ENCODE assay signal across 23 cellular contexts in the genomic region with DNA sequence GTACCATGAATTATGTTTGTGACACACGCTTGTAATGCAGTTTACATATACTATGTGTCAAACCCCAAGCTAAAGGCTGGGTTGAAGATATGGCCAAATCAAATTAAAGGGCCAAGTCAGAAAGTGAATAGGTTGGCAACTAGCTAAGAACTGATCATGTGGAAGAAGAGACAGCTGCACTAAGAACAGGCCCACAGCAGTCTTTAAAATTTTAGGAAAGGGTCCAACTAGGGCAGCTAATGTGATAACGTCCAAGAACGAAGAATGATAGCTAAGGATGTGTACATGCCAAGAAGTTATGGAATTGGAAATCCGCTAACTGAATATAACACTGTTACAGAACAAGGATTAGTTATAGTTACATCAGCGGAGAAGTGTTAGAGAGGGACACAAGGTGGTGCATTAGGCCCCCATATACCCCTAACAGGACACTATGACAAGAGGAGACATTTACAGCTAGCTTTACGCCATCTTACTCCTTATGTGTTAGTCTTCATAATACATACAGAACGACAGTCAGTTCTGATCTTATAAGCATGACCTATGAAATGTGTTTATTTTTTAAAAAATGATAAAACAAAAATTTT. TPM values are rescaled to one million over a fixed set of nuclear protein-coding genes. Genes with fewer than 3 reads are reported as not detected.
DNase-seq lines count a peak whose midpoint lies in the region; ATAC-seq, FAIRE-seq and TF ChIP-seq lines count a peak whose summit lies in the region.
"Had no signal": no experiment of that assay in that cellular context is flagged by ENCODE, and none has a peak within 500 bp of the region (broad histone marks: within the 10 kb centered on the region; RNA-seq: fewer than 3 reads in every experiment).

No MANE protein-coding gene starts in this region.

- TF ChIP-seq CTCF in H1 (IDR thresholded peaks at IDR 0.05; ENCODE audit: control extremely low read depth in 1 of 3, insufficient read depth in 1 of 3, low read depth in 1 of 3, low read length in 3 of 3): peak in 1 of 3 experiments; percentile 7; a peak in 1 of 4 replicates

- no peak overlapping the region for H4K5ac ChIP-seq in H1 (ENCODE audit: insufficient read length, low read depth, low read length)

- no peaks in the 10 kb centered on the region for H3K23me2 ChIP-seq in H1 (ENCODE audit: low read depth, low read length)

- H3K14ac ChIP-seq in H1 (ENCODE audit: insufficient read length): no peak overlapping the region

- H3K4me2 ChIP-seq in GM23248 (ENCODE audit: unreplicated experiment) (no peak overlapping the region), H1 (ENCODE audit: insufficient read depth in 1 of 2, low read depth in 2 of 2, low read length in 2 of 2) (no peak overlapping the region)
- H3K4me2 ChIP-seq: BLaER1 had no signal

- no peak overlapping the region for H4K8ac ChIP-seq in H1 (ENCODE audit: extremely low read depth, insufficient read depth, low read length)

- H4K91ac ChIP-seq in H1 (replicated peaks; ENCODE audit: insufficient read length, low read length): no peak overlapping the region

- H3K9me3 ChIP-seq in GM23248 (ENCODE audit: low read depth): no peaks in the 10 kb centered on the region
- no peaks in the 10 kb centered on the region for H3K9me3 ChIP-seq in H1 (ENCODE audit: insufficient read depth in 2 of 2, low read depth in 1 of 2, low read length in 1 of 2)
- no peaks in the 10 kb centered on the region for H3K9me3 ChIP-seq in skeletal muscle tissue (ENCODE audit: control insufficient read depth in 3 of 3, low read length in 3 of 3)
- H3K9me3 ChIP-seq: BE2C, BLaER1 had no signal

- H3K23ac ChIP-seq in H1 (ENCODE audit: insufficient read length): no peak overlapping the region

- H2BK5ac ChIP-seq in H1 (ENCODE audit: low read depth, low read length): no peak overlapping the region

- no peak overlapping the region for H3K9ac ChIP-seq in GM23248
- no peak overlapping the region for H3K9ac ChIP-seq in H1 (replicated peaks in 1 of 4; ENCODE audit: extremely low read depth in 1 of 4, low read depth in 3 of 4, low read length in 3 of 4)
- H3K9ac ChIP-seq in skeletal muscle tissue (ENCODE audit: low read depth in 1 of 3, low read length in 3 of 3): no peak overlapping the region
- H3K9ac ChIP-seq: BLaER1 had no signal

- TF ChIP-seq POLR2A in H1 (IDR thresholded peaks at IDR 0.05; ENCODE audit: control extremely low read depth in 1 of 2, low read depth in 2 of 2, low read length in 2 of 2): no peak

- in situ Hi-C loops in GM23248 (cut with MboI): no loop called here

- POLR2A ChIA-PET in H1 (lab: Charles Lee; ENCODE audit: partially characterized antibody): no interaction called here

- no peak overlapping the region for H2AK5ac ChIP-seq in H1 (ENCODE audit: low read depth, low read length)

- no peak overlapping the region for H3K18ac ChIP-seq in H1 (ENCODE audit: extremely low read depth, low read length)

- no peak overlapping the region for H3K56ac ChIP-seq in H1 (replicated peaks; ENCODE audit: insufficient read length, low read depth, low read length)

- H3K4ac ChIP-seq in H1 (replicated peaks; ENCODE audit: insufficient read length, low read depth, low read length): no peak overlapping the region

- no peaks in the 10 kb centered on the region for H3F3A ChIP-seq in GM23248 (ENCODE audit: insufficient read depth)

- H3K79me2 ChIP-seq in GM23248 (ENCODE audit: insufficient read depth) (no peaks in the 10 kb centered on the region), H1 (ENCODE audit: control insufficient read depth in 1 of 2, insufficient read depth in 2 of 2, low read length in 2 of 2) (no peaks in the 10 kb centered on the region)

- no peak overlapping the region for H2BK120ac ChIP-seq in H1 (replicated peaks; ENCODE audit: low read depth, low read length)

- no peak overlapping the region for H2BK15ac ChIP-seq in H1 (ENCODE audit: low read length)

- H3K4me3 ChIP-seq in GM23248 (no peak overlapping the region), H1 (ENCODE audit: extremely low read depth in 1 of 4, insufficient read depth in 2 of 4, low read depth in 3 of 4, low read length in 4 of 4) (no peak overlapping the region), skeletal muscle tissue (ENCODE audit: low read length in 3 of 3) (no peak overlapping the region)
- H3K4me3 ChIP-seq: BLaER1 had no signal

- no peak for TF ChIP-seq EP300 in H1 (IDR thresholded peaks at IDR 0.05; ENCODE audit: borderline replicate concordance in 1 of 2, low read depth in 2 of 2, low read length in 2 of 2)

- no peaks in the 10 kb centered on the region; the same call in 1 of the 2 replicates for H3K27me3 ChIP-seq in GM23248 (replicated peaks; ENCODE audit: insufficient read depth)
- no peaks in the 10 kb centered on the region; a peak in 2 of 7 replicates for H3K27me3 ChIP-seq in H1 (replicated peaks in 1 of 4; ENCODE audit: control insufficient read depth in 3 of 4, extremely low read depth in 1 of 4, insufficient read depth in 3 of 4, low read length in 3 of 4)
- no peaks in the 10 kb centered on the region for H3K27me3 ChIP-seq in skeletal muscle tissue (ENCODE audit: control insufficient read depth in 3 of 3, insufficient read depth in 3 of 3, low read length in 3 of 3)
- H3K27me3 ChIP-seq: BE2C, BLaER1 had no signal

- H2BK20ac ChIP-seq in H1 (ENCODE audit: low read length): no peak overlapping the region

- peak; percentile 5 to 32; a peak in 1 of 4 replicates for TF ChIP-seq RAD21 in H1 (IDR thresholded peaks at IDR 0.05 in 1 of 2, conservative IDR thresholded peaks at IDR 0.05 in 1 of 2; ENCODE audit: low read depth in 2 of 2, low read length in 2 of 2)

- 90 to 92% methylated on average over 7 of the region's 7 CpGs for WGBS in GM23248 (ENCODE audit: low coverage in 1 of 2, low lambda C conversion rate in 2 of 2, missing lambda C conversion rate in 2 of 2), 2 experiments
- 84% methylated on average over 7 of the region's 7 CpGs; no CpG with 5 or more reads in 1 of the 2 experiments for WGBS in H1 (ENCODE audit: extremely low coverage in 1 of 2, insufficient coverage in 1 of 2, insufficient read length in 1 of 2, insufficient replicate concordance in 2 of 2, low coverage in 1 of 2, low lambda C conversion rate in 2 of 2, missing lambda C conversion rate in 1 of 2), 2 experiments

- CTCF ChIA-PET in H1 (lab: Charles Lee; ENCODE audit: partially characterized antibody): no interaction called here

- no peak for DNase-seq in GM23248
- no peak for DNase-seq in H1 (ENCODE audit: low read depth in 1 of 2, low spot score in 2 of 2)
- DNase-seq in NCI-H1105 treated with DMSO at 0.1 percent for 48 hours (lab: John Stamatoyannopoulos, UW): no peak
- no peak for DNase-seq in activated effector memory CD4-positive, alpha-beta T cell treated with anti-CD3 and anti-CD28 coated beads, Interleukin-2, amount 50 U/mL, for 16 hours
- DNase-seq: 8988T; ACHN; BE2C; C1 segment of cervical spinal cord; CD4-positive, alpha-beta memory T cell; CD4-positive, CD25-positive, alpha-beta regulatory T cell; CD8-positive, alpha-beta memory T cell; COR-L47; DMS79 treated with DMSO at 0.1 percent for 48 hours; GF-D8 had no signal

- no peaks in the 10 kb centered on the region for H3K4me1 ChIP-seq in GM23248 (ENCODE audit: insufficient read depth)
- H3K4me1 ChIP-seq in H1 (replicated peaks in 1 of 4; ENCODE audit: control insufficient read depth in 3 of 4, insufficient read depth in 4 of 4, low read length in 3 of 4): no peaks in the 10 kb centered on the region
- peaks cover 0 to 4% (median 0%) of the 10 kb centered on the region in 3 donors for H3K4me1 ChIP-seq in skeletal muscle tissue (ENCODE audit: control insufficient read depth in 3 of 3, insufficient read depth in 3 of 3, low read length in 3 of 3)
- H3K4me1 ChIP-seq: BE2C, BLaER1 had no signal

- no peak overlapping the region for H2BK12ac ChIP-seq in H1 (ENCODE audit: low read depth, low read length)

- ATAC-seq in GM18907 (IDR thresholded peaks at IDR 0.05; ENCODE audit: unreplicated experiment) (no peak), GM19035 (IDR thresholded peaks at IDR 0.05; ENCODE audit: unreplicated experiment) (no peak)

- H3K27ac ChIP-seq in GM23248: no peak overlapping the region
- H3K27ac ChIP-seq in H1 (ENCODE audit: low read depth, low read length): no peak overlapping the region
- peak overlapping the region; percentile 5 for H3K27ac ChIP-seq in skeletal muscle tissue (ENCODE audit: low read depth, low read length)
- H3K27ac ChIP-seq: BLaER1 had no signal

- H3K79me1 ChIP-seq in H1 (ENCODE audit: low read depth, low read length): no peaks in the 10 kb centered on the region

- FAIRE-seq in TTC549 (lab: Jason Lieb, UNC) (peak; percentile 75), H1 (lab: Jason Lieb, UNC) (no peak)
- FAIRE-seq: A204.1, G401.6, GM12891, GM19239 had no signal

- 0 out of 2 replicates have a peak overlapping the region, but pooled peaks have one; percentile 14 for H2AFZ ChIP-seq in GM23248
- H2AFZ ChIP-seq in H1 (ENCODE audit: low read length): no peak overlapping the region

- no peaks in the 10 kb centered on the region for H3K9me2 ChIP-seq in GM23248 (ENCODE audit: insufficient read depth)

- H4K20me1 ChIP-seq in GM23248 (ENCODE audit: insufficient read depth): no peaks in the 10 kb centered on the region
- no peaks in the 10 kb centered on the region for H4K20me1 ChIP-seq in H1 (replicated peaks in 1 of 2; ENCODE audit: control insufficient read depth in 1 of 2, insufficient read depth in 2 of 2, low read length in 2 of 2)
- H4K20me1 ChIP-seq: BLaER1 had no signal

- H3K36me3 ChIP-seq in GM23248 (ENCODE audit: low read depth): no peaks in the 10 kb centered on the region
- no peaks in the 10 kb centered on the region for H3K36me3 ChIP-seq in H1 (ENCODE audit: control insufficient read depth in 2 of 4, insufficient read depth in 4 of 4, low read length in 3 of 4)
- no peaks in the 10 kb centered on the region for H3K36me3 ChIP-seq in skeletal muscle tissue (ENCODE audit: control insufficient read depth in 3 of 3, insufficient read depth in 3 of 3, low read length in 3 of 3)
- H3K36me3 ChIP-seq: BE2C, BLaER1 had no signal

TF ChIP-seq in H1, 55 proteins besides CTCF, POLR2A, EP300 and RAD21:
- TF ChIP-seq CTBP2 (IDR thresholded peaks at IDR 0.05; ENCODE audit: borderline replicate concordance, insufficient read depth, insufficient read length, low read length) (no peak), SIRT6 (IDR thresholded peaks at IDR 0.05; ENCODE audit: low read length) (no peak), NANOG (IDR thresholded peaks at IDR 0.05; ENCODE audit: insufficient read depth, low read depth, low read length, poor library complexity, severe bottlenecking) (no peak)
TF ChIP-seq in H1: peak in this region for 0.

RNA-seq across cellular contexts. Expression of gene RNF2, which starts 6.5 kb away (rescaled TPM):
- total RNA-seq in GM23248 (2014; rRNA removed; shearing (Covaris generic)): 13.8 and 18.2 TPM in 2 replicates
- polyA plus RNA-seq in GM23248 (2016; fragmentation: Nextera tagmentation; extraction: Ambion mirVana) (16.7 and 19.6 TPM in 2 replicates), H1 (2011; rRNA removed) (13.4 and 28.9 TPM in 2 replicates)
- total RNA-seq in H1 (2021; fragmentation: NEBNext Ultra II Directional; extraction: Animal tissue kit (Norgen Biotek cat#: 25700)): 52.7 and 58.9 TPM in 2 replicates
- polyA plus RNA-seq in H1 (2011; cell fraction: cytosol; rRNA removed): 40.2 TPM
- polyA plus RNA-seq in H1 (2011; cell fraction: nucleus; rRNA removed): 11.1 TPM
- polyA plus RNA-seq in H1 (2012, experiment 1 of 2): 40.5 to 55.6 TPM (median 47.9 TPM) in 4 replicates
- polyA plus RNA-seq in H1 (2012, experiment 2 of 2): 3.1 TPM
- 30.7 TPM for polyA plus RNA-seq in H1 (2013, experiment 1 of 2)
- polyA plus RNA-seq in H1 (2013, experiment 2 of 2): 32.3 TPM
- polyA minus RNA-seq in H1 (2011; rRNA and poly(A)+ RNA removed): 80.7 and 131 TPM in 2 replicates
- 51.8 TPM for polyA minus RNA-seq in H1 (2011; cell fraction: cytosol; rRNA and poly(A)+ RNA removed)
- 44.2 TPM for polyA minus RNA-seq in H1 (2011; cell fraction: nucleus; rRNA and poly(A)+ RNA removed)
- total RNA-seq in skeletal muscle tissue: 33.4 TPM
